Comparison of ENCODE assay signal across 19 cellular contexts in the genomic region with DNA sequence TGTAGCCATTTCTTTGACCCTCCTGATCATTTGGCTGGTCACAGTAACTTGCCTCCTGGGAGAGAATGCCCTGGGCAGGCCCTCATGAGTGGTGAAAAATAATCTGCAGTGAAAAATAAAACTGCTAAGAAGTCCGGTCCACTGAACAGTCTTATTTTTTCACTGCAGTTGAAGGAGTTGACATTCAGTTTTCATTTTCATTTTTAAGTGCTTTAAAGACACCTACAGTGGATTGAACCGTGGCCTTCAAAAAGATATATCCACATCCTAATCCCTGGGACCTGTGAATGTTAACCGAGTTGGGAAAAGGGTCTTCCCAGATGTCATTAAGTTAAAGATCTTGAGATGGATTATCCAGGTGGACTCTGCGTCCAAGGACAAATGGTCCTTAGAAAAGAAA.
A peak's percentile ranks its signal among the peaks of the same experiment; 100 is the strongest.
DNase-seq lines count a peak whose midpoint lies in the region; ATAC-seq, FAIRE-seq and TF ChIP-seq lines count a peak whose summit lies in the region.
"Had no signal": no experiment of that assay in that cellular context is flagged by ENCODE, and none has a peak within 500 bp of the region (broad histone marks: within the 10 kb centered on the region; RNA-seq: fewer than 3 reads in every experiment).

No MANE protein-coding gene starts in this region.

- ATAC-seq in naive thymus-derived CD4-positive, alpha-beta T cell, result no peak
- ATAC-seq in gastrocnemius medialis, result no peak
- no peak for ATAC-seq in GM18519 (IDR thresholded peaks at IDR 0.05; ENCODE audit: low FRiP score, unreplicated experiment)
- ATAC-seq: right cardiac atrium had no signal

- H3K4me1 ChIP-seq in naive thymus-derived CD4-positive, alpha-beta T cell (ENCODE audit: control insufficient read depth in 2 of 2, insufficient read depth in 2 of 2, low read length in 2 of 2), result peaks cover 0 to 3% of the 10 kb centered on the region in 2 donors
- peaks cover 0 to 1% of the 10 kb centered on the region in 2 donors for H3K4me1 ChIP-seq in gastrocnemius medialis

- CTCF ChIA-PET in activated CD4-positive, alpha-beta T cell treated with anti-CD3 and anti-CD28 coated beads, Interleukin-2, amount 10 ng/mL, durations not matched to agents 7 days and 5 days (lab: Charles Lee), result interaction anchor here (0.6 kb wide), 1 partner anchor 316 kb away, joined by 3 read pairs; no protein-coding TSS in a partner anchor
- CTCF ChIA-PET in activated CD4-positive, alpha-beta memory T cell treated with anti-CD3 and anti-CD28 coated beads for 36 hours (lab: Charles Lee), result no interaction called here
- CTCF ChIA-PET in naive thymus-derived CD4-positive, alpha-beta T cell (lab: Charles Lee), result no interaction called here

- intact Hi-C loops in activated CD4-positive, alpha-beta memory T cell treated with anti-CD3 and anti-CD28 coated beads for 36 hours (cut with micrococcal nuclease), result no loop called here
- intact Hi-C loops in naive thymus-derived CD4-positive, alpha-beta T cell (cut with micrococcal nuclease), result no loop called here
- intact Hi-C loops in gastrocnemius medialis (cut with DNase I; ENCODE audit: low total_unique reads), result no loop called here

- H3K27me3 ChIP-seq in naive thymus-derived CD4-positive, alpha-beta T cell (ENCODE audit: control insufficient read depth in 2 of 2, insufficient read depth in 2 of 2, low read length in 2 of 2), result no peaks in the 10 kb centered on the region
- H3K27me3 ChIP-seq in gastrocnemius medialis, result no peaks in the 10 kb centered on the region
- H3K27me3 ChIP-seq: stomach, upper lobe of left lung had no signal

- H3K4me1 Mint-ChIP-seq in activated CD4-positive, alpha-beta T cell treated with anti-CD3 and anti-CD28 coated beads, Interleukin-2, amount 10 ng/mL, durations not matched to agents 7 days and 5 days, result peaks cover 8% of the 10 kb centered on the region
- H3K4me1 Mint-ChIP-seq in activated CD4-positive, alpha-beta memory T cell treated with anti-CD3 and anti-CD28 coated beads for 36 hours (ENCODE audit: low read depth), result peaks cover 8% of the 10 kb centered on the region
- peaks cover 5 to 15% (median 9%) of the 10 kb centered on the region in 7 donors for H3K4me1 Mint-ChIP-seq in naive thymus-derived CD4-positive, alpha-beta T cell

- peaks cover 10% of the 10 kb centered on the region for H3K27me3 Mint-ChIP-seq in activated CD4-positive, alpha-beta T cell treated with anti-CD3 and anti-CD28 coated beads, Interleukin-2, amount 10 ng/mL, durations not matched to agents 7 days and 5 days
- H3K27me3 Mint-ChIP-seq in activated CD4-positive, alpha-beta memory T cell treated with anti-CD3 and anti-CD28 coated beads for 36 hours, result no peaks in the 10 kb centered on the region
- H3K27me3 Mint-ChIP-seq in naive thymus-derived CD4-positive, alpha-beta T cell, result peaks cover 0 to 9% (median 0%) of the 10 kb centered on the region in 5 donors

- H3K27ac Mint-ChIP-seq in activated CD4-positive, alpha-beta T cell treated with anti-CD3 and anti-CD28 coated beads, Interleukin-2, amount 10 ng/mL, durations not matched to agents 7 days and 5 days, result peak overlapping the region; percentile 81
- H3K27ac Mint-ChIP-seq in activated CD4-positive, alpha-beta memory T cell treated with anti-CD3 and anti-CD28 coated beads for 36 hours, result no peak overlapping the region
- peak overlapping the region in 7 of 9 donors; percentile 45 to 88 (median 85) for H3K27ac Mint-ChIP-seq in naive thymus-derived CD4-positive, alpha-beta T cell

- H3K27ac ChIP-seq in naive thymus-derived CD4-positive, alpha-beta T cell (ENCODE audit: low read depth, low read length), result no peak overlapping the region
- no peak overlapping the region for H3K27ac ChIP-seq in gastrocnemius medialis
- H3K27ac ChIP-seq: stomach, upper lobe of left lung had no signal

- TF ChIP-seq CTCF in gastrocnemius medialis (IDR thresholded peaks at IDR 0.05 in 4 of 5, conservative IDR thresholded peaks at IDR 0.05 in 1 of 5), result no peak

- H3K4me3 Mint-ChIP-seq in activated CD4-positive, alpha-beta T cell treated with anti-CD3 and anti-CD28 coated beads, Interleukin-2, amount 10 ng/mL, durations not matched to agents 7 days and 5 days, result peak overlapping the region; percentile 12
- peak overlapping the region; percentile 55 for H3K4me3 Mint-ChIP-seq in activated CD4-positive, alpha-beta memory T cell treated with anti-CD3 and anti-CD28 coated beads for 36 hours
- H3K4me3 Mint-ChIP-seq in naive thymus-derived CD4-positive, alpha-beta T cell, result peak overlapping the region in 9 of 10 donors; percentile 56 to 84 (median 75)

- POLR2A ChIA-PET in activated CD4-positive, alpha-beta T cell treated with anti-CD3 and anti-CD28 coated beads, Interleukin-2, amount 10 ng/mL, durations not matched to agents 7 days and 5 days (lab: Charles Lee), result interaction anchor here (0.6 kb wide), 1 partner anchor 515 kb away, joined by 4 read pairs; no protein-coding TSS in a partner anchor
- POLR2A ChIA-PET in activated CD4-positive, alpha-beta memory T cell treated with anti-CD3 and anti-CD28 coated beads for 36 hours (lab: Charles Lee), result no interaction called here
- POLR2A ChIA-PET in naive thymus-derived CD4-positive, alpha-beta T cell (lab: Charles Lee), result no interaction called here

- in situ Hi-C loops in gastrocnemius medialis (cut with MboI; ENCODE audit: low sequenced_read_pairs in 4 of 4), result no loop called here

- no peak for DNase-seq in activated CD4-positive, alpha-beta T cell treated with anti-CD3 and anti-CD28 coated beads, Interleukin-2, amount 10 ng/mL, durations not matched to agents 7 days and 5 days
- no peak for DNase-seq in activated CD4-positive, alpha-beta T cell treated with anti-CD3 and anti-CD28 coated beads, Interleukin-2, amount 50 U/mL, for 1 hour
- DNase-seq in GM12891 (ENCODE audit: insufficient read length, low spot score), result no peak
- DNase-seq in activated CD4-positive, alpha-beta memory T cell treated with anti-CD3 and anti-CD28 coated beads for 36 hours, result no peak
- no peak for DNase-seq in naive thymus-derived CD4-positive, alpha-beta T cell
- no peak for DNase-seq in gastrocnemius medialis
- DNase-seq in stimulated activated naive CD4-positive, alpha-beta T cell (lab: John Stamatoyannopoulos, UW), result no peak
- DNase-seq: 8988T; aorta; effector CD8-positive, alpha-beta T cell; HCEC 1CT; head of caudate nucleus; NCI-H1417; NCI-H526; right cardiac atrium; stomach; upper lobe of left lung had no signal

- no peaks in the 10 kb centered on the region for H3K36me3 ChIP-seq in naive thymus-derived CD4-positive, alpha-beta T cell (ENCODE audit: control insufficient read depth in 2 of 3, insufficient read depth in 3 of 3, low read length in 3 of 3)
- no peaks in the 10 kb centered on the region for H3K36me3 ChIP-seq in gastrocnemius medialis
- H3K36me3 ChIP-seq: stomach, upper lobe of left lung had no signal

- H3K9me3 ChIP-seq in naive thymus-derived CD4-positive, alpha-beta T cell (ENCODE audit: control insufficient read depth in 2 of 3, low read length in 3 of 3), result no peaks in the 10 kb centered on the region
- no peaks in the 10 kb centered on the region for H3K9me3 ChIP-seq in gastrocnemius medialis
- H3K9me3 ChIP-seq: upper lobe of left lung had no signal

- H3K9me3 Mint-ChIP-seq in activated CD4-positive, alpha-beta T cell treated with anti-CD3 and anti-CD28 coated beads, Interleukin-2, amount 10 ng/mL, durations not matched to agents 7 days and 5 days, result peaks cover 8% of the 10 kb centered on the region
- H3K9me3 Mint-ChIP-seq in activated CD4-positive, alpha-beta memory T cell treated with anti-CD3 and anti-CD28 coated beads for 36 hours, result peaks cover 4% of the 10 kb centered on the region
- H3K9me3 Mint-ChIP-seq in naive thymus-derived CD4-positive, alpha-beta T cell, result peaks cover 0 to 19% (median 2%) of the 10 kb centered on the region in 11 donors

- TF ChIP-seq POLR2A in GM12891 (IDR thresholded peaks at IDR 0.05; ENCODE audit: low read depth, low read length) (no peak), gastrocnemius medialis (IDR thresholded peaks at IDR 0.05) (no peak)

- H3K36me3 Mint-ChIP-seq in activated CD4-positive, alpha-beta T cell treated with anti-CD3 and anti-CD28 coated beads, Interleukin-2, amount 10 ng/mL, durations not matched to agents 7 days and 5 days (ENCODE audit: low read depth), result no peaks in the 10 kb centered on the region
- no peaks in the 10 kb centered on the region for H3K36me3 Mint-ChIP-seq in activated CD4-positive, alpha-beta memory T cell treated with anti-CD3 and anti-CD28 coated beads for 36 hours
- H3K36me3 Mint-ChIP-seq in naive thymus-derived CD4-positive, alpha-beta T cell, result peaks cover 0 to 4% (median 0%) of the 10 kb centered on the region in 5 donors

- peak; percentile 23 for FAIRE-seq in GM12891 (lab: Jason Lieb, UNC)
- FAIRE-seq: G401.6 had no signal

- H3K4me3 ChIP-seq in naive thymus-derived CD4-positive, alpha-beta T cell (ENCODE audit: low read length), result peak overlapping the region; percentile 34
- no peak overlapping the region for H3K4me3 ChIP-seq in gastrocnemius medialis
- H3K4me3 ChIP-seq: stomach, upper lobe of left lung had no signal

TF ChIP-seq in GM12891, 5 proteins besides CTCF, POLR2A, EP300 and RAD21:
- TF ChIP-seq PAX5 (IDR thresholded peaks at IDR 0.05; ENCODE audit: insufficient read depth, low read length, severe bottlenecking) (no peak), TAF1 (IDR thresholded peaks at IDR 0.05; ENCODE audit: low read depth, low read length) (no peak), POU2F2 (IDR thresholded peaks at IDR 0.05; ENCODE audit: low read depth, low read length) (no peak)

Comparison
In these comparisons a context has a peak if more than half of its experiments do, and no peak if none do; other contexts are left out.
1. H3K4me3 Mint-ChIP-seq: peak in every context shown above with its lines; median percentile 75 in naive thymus-derived CD4-positive, alpha-beta T cell; 55 in activated CD4-positive, alpha-beta memory T cell treated with anti-CD3 and anti-CD28 coated beads for 36 hours; 12 in activated CD4-positive, alpha-beta T cell treated with anti-CD3 and anti-CD28 coated beads, Interleukin-2, amount 10 ng/mL, durations not matched to agents 7 days and 5 days.